Comparison of ENCODE assay signal across 8 cellular contexts in the genomic region with DNA sequence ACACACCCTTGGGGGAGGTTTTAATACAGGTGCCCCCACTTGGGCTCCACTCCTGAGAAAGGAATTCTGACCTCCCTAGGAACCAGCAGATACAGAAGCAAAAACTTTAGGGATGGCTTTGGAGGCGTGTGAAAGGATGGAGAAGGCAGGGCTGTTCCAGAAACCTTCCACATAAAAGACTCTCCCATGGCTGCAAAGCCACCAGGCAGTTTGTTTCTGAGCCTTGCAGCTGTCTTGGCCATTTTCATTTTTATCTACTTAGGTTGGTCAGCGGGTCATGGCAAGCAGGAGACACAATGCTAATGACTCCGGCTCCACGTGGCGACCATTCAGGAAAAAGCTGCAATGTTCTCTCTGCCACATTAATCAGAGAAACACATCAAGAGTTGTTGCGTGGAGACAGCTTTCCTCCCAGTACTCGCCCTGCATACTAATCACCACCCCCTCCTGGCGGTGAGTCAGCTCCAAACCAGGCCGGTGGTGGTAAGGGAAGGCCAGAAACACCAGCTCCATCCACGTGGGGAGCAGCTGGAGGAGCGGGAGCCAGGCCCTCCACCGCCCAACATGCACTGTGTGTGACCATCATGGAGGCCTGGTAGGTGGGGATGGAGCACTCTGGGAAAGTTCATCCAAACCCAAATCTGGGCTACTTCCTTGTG. TPM values are rescaled to one million over a fixed set of nuclear protein-coding genes. Genes with fewer than 3 reads are reported as not detected.
DNase-seq lines count a peak whose midpoint lies in the region; ATAC-seq and TF ChIP-seq lines count a peak whose summit lies in the region.

No MANE protein-coding gene starts in this region.

- H3K9ac ChIP-seq in smooth muscle cell (ENCODE audit: low read depth) (peak overlapping the region; percentile 47), colonic mucosa (ENCODE audit: low read depth in 2 of 2, low read length in 2 of 2) (no peak overlapping the region)

- no peaks in the 10 kb centered on the region for H3K4me1 ChIP-seq in smooth muscle cell (ENCODE audit: low read depth)
- no peaks in the 10 kb centered on the region for H3K4me1 ChIP-seq in colonic mucosa

- H3K36me3 ChIP-seq in smooth muscle cell (ENCODE audit: low read depth): no peaks in the 10 kb centered on the region
- H3K36me3 ChIP-seq in colonic mucosa: no peaks in the 10 kb centered on the region

- peaks cover 5% of the 10 kb centered on the region for H3K4me1 Mint-ChIP-seq in CD14-positive monocyte
- H3K4me1 Mint-ChIP-seq in activated CD4-positive, alpha-beta memory T cell treated with anti-CD3 and anti-CD28 coated beads for 36 hours (ENCODE audit: low read depth): peaks cover 15% of the 10 kb centered on the region

- no peaks in the 10 kb centered on the region for H3K27me3 ChIP-seq in smooth muscle cell (ENCODE audit: low read depth)
- no peaks in the 10 kb centered on the region for H3K27me3 ChIP-seq in colonic mucosa

- peak overlapping the region in 1 of 7 donors; percentile 10 for H3K27ac Mint-ChIP-seq in CD14-positive monocyte
- no peak overlapping the region for H3K27ac Mint-ChIP-seq in activated CD4-positive, alpha-beta memory T cell treated with anti-CD3 and anti-CD28 coated beads for 36 hours

- no peaks in the 10 kb centered on the region for H4K20me1 ChIP-seq in smooth muscle cell (ENCODE audit: low read depth)

- H3K27me3 Mint-ChIP-seq in CD14-positive monocyte (ENCODE audit: low read depth in 3 of 3): peaks cover 3 to 4% (median 3%) of the 10 kb centered on the region in 3 donors
- H3K27me3 Mint-ChIP-seq in activated CD4-positive, alpha-beta memory T cell treated with anti-CD3 and anti-CD28 coated beads for 36 hours: no peaks in the 10 kb centered on the region

- no peaks in the 10 kb centered on the region for H3K36me3 Mint-ChIP-seq in CD14-positive monocyte
- no peaks in the 10 kb centered on the region for H3K36me3 Mint-ChIP-seq in activated CD4-positive, alpha-beta memory T cell treated with anti-CD3 and anti-CD28 coated beads for 36 hours

- H3F3A ChIP-seq in smooth muscle cell (ENCODE audit: low read depth): no peaks in the 10 kb centered on the region

- peak; percentile 40 for DNase-seq in CD14-positive monocyte (ENCODE audit: low spot score)
- peak; percentile 92 for DNase-seq in HT1080 (ENCODE audit: low read depth)
- DNase-seq in activated CD4-positive, alpha-beta memory T cell treated with anti-CD3 and anti-CD28 coated beads for 36 hours: peak; percentile 69
- DNase-seq in hepatic stellate cell (ENCODE audit: low spot score): peak; percentile 72
- DNase-seq in smooth muscle cell (lab: John Stamatoyannopoulos, UW; ENCODE audit: unreplicated experiment): peak; percentile 36
- DNase-seq in colonic mucosa: no peak
- no peak for DNase-seq in DMS114 treated with DMSO at 0.1 percent for 48 hours (lab: John Stamatoyannopoulos, UW; ENCODE audit: unreplicated experiment)

- peaks cover 0 to 6% (median 3%) of the 10 kb centered on the region in 7 donors for H3K9me3 Mint-ChIP-seq in CD14-positive monocyte
- peaks cover 10% of the 10 kb centered on the region for H3K9me3 Mint-ChIP-seq in activated CD4-positive, alpha-beta memory T cell treated with anti-CD3 and anti-CD28 coated beads for 36 hours

- H3K4me3 ChIP-seq in smooth muscle cell (no peak overlapping the region), colonic mucosa (no peak overlapping the region)

- intact Hi-C loops in CD14-positive monocyte (cut with micrococcal nuclease): loop anchor here in 1 of 2 donors (5.0 kb wide), 1 partner anchor 37 kb away; no protein-coding TSS in a partner anchor
- intact Hi-C loops in activated CD4-positive, alpha-beta memory T cell treated with anti-CD3 and anti-CD28 coated beads for 36 hours (cut with micrococcal nuclease): no loop called here
- intact Hi-C loops in colonic mucosa (cut with DNase I): no loop called here

- no peak overlapping the region for H2AFZ ChIP-seq in smooth muscle cell (ENCODE audit: low read depth)

- CTCF ChIA-PET in activated CD4-positive, alpha-beta memory T cell treated with anti-CD3 and anti-CD28 coated beads for 36 hours (lab: Charles Lee): interaction anchor here (0.7 to 3.6 kb wide), 11 partner anchors 11 to 348 kb away, joined by 3 to 44 read pairs (median 3); no protein-coding TSS in a partner anchor

- H3K9me3 ChIP-seq in smooth muscle cell (replicated peaks; ENCODE audit: low read depth) (no peaks in the 10 kb centered on the region), colonic mucosa (no peaks in the 10 kb centered on the region)

- H3K27ac ChIP-seq in smooth muscle cell (ENCODE audit: low read depth): peak overlapping the region; percentile 71
- H3K27ac ChIP-seq in colonic mucosa: no peak overlapping the region

- H3K4me3 Mint-ChIP-seq in CD14-positive monocyte: no peak overlapping the region
- H3K4me3 Mint-ChIP-seq in activated CD4-positive, alpha-beta memory T cell treated with anti-CD3 and anti-CD28 coated beads for 36 hours: no peak overlapping the region

- ATAC-seq in GM18498 (IDR thresholded peaks at IDR 0.05; ENCODE audit: unreplicated experiment): no peak

- peak overlapping the region; percentile 50 for H3K4me2 ChIP-seq in smooth muscle cell

- POLR2A ChIA-PET in activated CD4-positive, alpha-beta memory T cell treated with anti-CD3 and anti-CD28 coated beads for 36 hours (lab: Charles Lee): interaction anchor here (0.6 kb wide), 1 partner anchor 76 kb away, joined by 3 read pairs; no protein-coding TSS in a partner anchor

- no peak for TF ChIP-seq CTCF in CD14-positive monocyte (IDR thresholded peaks at IDR 0.05)
- TF ChIP-seq CTCF in smooth muscle cell (IDR thresholded peaks at IDR 0.05; ENCODE audit: borderline replicate concordance, insufficient read depth, poor library complexity, severe bottlenecking): peak; percentile 33
- TF ChIP-seq CTCF in colonic mucosa (IDR thresholded peaks at IDR 0.05): no peak

- H3K79me2 ChIP-seq in smooth muscle cell (ENCODE audit: low read depth): no peaks in the 10 kb centered on the region

- WGBS in smooth muscle cell (ENCODE audit: low lambda C conversion rate): 11% methylated on average over 12 of the region's 12 CpGs

RNA-seq across cellular contexts. Expression of gene IRF2BPL, which starts 30.9 kb away (rescaled TPM):
- polyA plus RNA-seq in CD14-positive monocyte (1 to 10 TPM; 1.4 to 1.9 TPM), smooth muscle cell (58.0 and 66.3 TPM in 2 replicates)
- total RNA-seq in HT1080 (2014; rRNA removed; shearing (Covaris generic)): 22.0 and 27.6 TPM in 2 replicates
- 20.8 and 21.0 TPM in 2 replicates for polyA plus RNA-seq in HT1080 (2015; cell fraction: cytosol; rRNA removed)
- 17.6 and 20.3 TPM in 2 replicates for polyA plus RNA-seq in HT1080 (2015; cell fraction: nucleus; rRNA removed)
- 10 to 100 TPM; 38.5 to 41.1 TPM for total RNA-seq in activated CD4-positive, alpha-beta memory T cell treated with anti-CD3 and anti-CD28 coated beads for 36 hours
- total RNA-seq in smooth muscle cell (33.2 and 33.9 TPM in 2 replicates), colonic mucosa (10 to 100 TPM; 18.3 to 27.1 TPM)

RNA-seq across cellular contexts. Expression of gene CIPC, which starts 38.7 kb away (rescaled TPM):
- polyA plus RNA-seq in CD14-positive monocyte (10 to 100 TPM in 1 of 2 donors, 1 to 10 TPM in 1; 4.4 to 11.2 TPM), smooth muscle cell (3.6 and 5.6 TPM in 2 replicates)
- total RNA-seq in HT1080 (2014; rRNA removed; shearing (Covaris generic)): 10.4 and 12.9 TPM in 2 replicates
- polyA plus RNA-seq in HT1080 (2015; cell fraction: cytosol; rRNA removed): 12.0 and 12.9 TPM in 2 replicates
- polyA plus RNA-seq in HT1080 (2015; cell fraction: nucleus; rRNA removed): 15.0 and 15.8 TPM in 2 replicates
- total RNA-seq in activated CD4-positive, alpha-beta memory T cell treated with anti-CD3 and anti-CD28 coated beads for 36 hours: 1 to 10 TPM; 7.3 to 7.5 TPM
- total RNA-seq in smooth muscle cell (14.3 and 15.1 TPM in 2 replicates), colonic mucosa (10 to 100 TPM; 18.2 to 38.4 TPM)

Comparison
In these comparisons a context has a peak if more than half of its experiments do, and no peak if none do; other contexts are left out.
1. DNase-seq: peak in CD14-positive monocyte (single experiment), HT1080 (single experiment), activated CD4-positive, alpha-beta memory T cell treated with anti-CD3 and anti-CD28 coated beads for 36 hours (single experiment), hepatic stellate cell (single experiment) and smooth muscle cell (single experiment); none in colonic mucosa (single experiment) and DMS114 treated with DMSO at 0.1 percent for 48 hours (single experiment).